8 cellular contexts compared by ENCODE assay signal in genomic region chr10:7756360-7756992, GRCh38. TPM values are rescaled to one million over a fixed set of nuclear protein-coding genes. Genes with fewer than 3 reads are reported as not detected.
DNase-seq lines count a peak whose midpoint lies in the region; ATAC-seq and TF ChIP-seq lines count a peak whose summit lies in the region.

No MANE protein-coding gene starts in this region.

- H2BK5ac ChIP-seq in mesenchymal stem cell (ENCODE audit: low read depth, low read length, poor library complexity, severe bottlenecking) = no peak overlapping the region

- no peak overlapping the region for H3K4ac ChIP-seq in mesenchymal stem cell (ENCODE audit: low read depth in 1 of 2, low read length in 2 of 2)

- H3K14ac ChIP-seq in mesenchymal stem cell (ENCODE audit: low read length in 2 of 2) = no peak overlapping the region

- H3K36me3 Mint-ChIP-seq in stimulated activated memory B cell treated with anti-CD40 and anti-IgM and Interleukin-4, amounts not matched to agents 10 μg/mL and 1 μg/mL and 100 μg/mL, for 72 hours = peaks cover 65% of the 10 kb centered on the region
- peaks cover 84 to 95% of the 10 kb centered on the region in 2 donors for H3K36me3 Mint-ChIP-seq in CD14-positive monocyte

- H3K4me1 ChIP-seq in right cardiac atrium (ENCODE audit: control insufficient read depth, insufficient read depth, low read length) = no peaks in the 10 kb centered on the region
- no peaks in the 10 kb centered on the region for H3K4me1 ChIP-seq in mesenchymal stem cell (ENCODE audit: control insufficient read depth, insufficient read depth, low read depth, low read length)

- no peak overlapping the region for H3K9ac ChIP-seq in mesenchymal stem cell (ENCODE audit: low read length)

- H2AK5ac ChIP-seq in mesenchymal stem cell (ENCODE audit: low read length, severe bottlenecking) = no peak overlapping the region

- TF ChIP-seq CTCF in brain microvascular endothelial cell (IDR thresholded peaks at IDR 0.05; ENCODE audit: low read depth, low read length, missing control alignments) = peak; percentile 81
- no peak for TF ChIP-seq CTCF in CD14-positive monocyte (IDR thresholded peaks at IDR 0.05)

- DNase-seq in Right ventricle myocardium inferior (ENCODE audit: missing footprints) (no peak), right cardiac atrium (no peak), NCI-H2029 (lab: John Stamatoyannopoulos, UW) (peak; percentile 39), brain microvascular endothelial cell (peak; percentile 11), mesenchymal stem cell (peak; percentile 18), CD14-positive monocyte (ENCODE audit: low spot score) (no peak)

- no peaks in the 10 kb centered on the region for H3K9me3 Mint-ChIP-seq in stimulated activated memory B cell treated with anti-CD40 and anti-IgM and Interleukin-4, amounts not matched to agents 10 μg/mL and 1 μg/mL and 100 μg/mL, for 72 hours
- no peaks in the 10 kb centered on the region for H3K9me3 Mint-ChIP-seq in CD14-positive monocyte

- H3K9me3 ChIP-seq in right cardiac atrium (ENCODE audit: control insufficient read depth, low read length) (no peaks in the 10 kb centered on the region), mesenchymal stem cell (ENCODE audit: control insufficient read depth, low read length) (no peaks in the 10 kb centered on the region)

- H3K4me3 ChIP-seq in right cardiac atrium (ENCODE audit: low read length) (no peak overlapping the region), brain microvascular endothelial cell (ENCODE audit: low read depth, low read length) (no peak overlapping the region), mesenchymal stem cell (ENCODE audit: insufficient read depth in 1 of 2, low read depth in 1 of 2, low read length in 2 of 2) (no peak overlapping the region)

- intact Hi-C loops in Right ventricle myocardium inferior (cut with DNase I) (no loop called here), right cardiac atrium (cut with DNase I) (no loop called here), CD14-positive monocyte (cut with micrococcal nuclease) (no loop called here)

- ATAC-seq in Right ventricle myocardium inferior (peak; percentile 34), right cardiac atrium (no peak), GM19395 (IDR thresholded peaks at IDR 0.05; ENCODE audit: unreplicated experiment) (no peak)
- ATAC-seq in stimulated activated memory B cell treated with anti-CD40 and anti-IgM and Interleukin-4, amounts not matched to agents 10 μg/mL and 1 μg/mL and 100 μg/mL, for 72 hours = no peak

- H2BK15ac ChIP-seq in mesenchymal stem cell (ENCODE audit: low read depth, poor library complexity, severe bottlenecking) = no peak overlapping the region

- H4K91ac ChIP-seq in mesenchymal stem cell (ENCODE audit: low read length) = no peak overlapping the region

- no peak overlapping the region for H2BK12ac ChIP-seq in mesenchymal stem cell (ENCODE audit: low read length in 2 of 2)

- H3K23ac ChIP-seq in mesenchymal stem cell (ENCODE audit: low read length in 2 of 2) = no peak overlapping the region

- H4K8ac ChIP-seq in mesenchymal stem cell (ENCODE audit: low read length) = no peak overlapping the region

- no peak overlapping the region for H3K4me2 ChIP-seq in mesenchymal stem cell (ENCODE audit: low read length, poor library complexity, severe bottlenecking)

- H3K27me3 ChIP-seq in right cardiac atrium (ENCODE audit: control insufficient read depth, insufficient read depth) (no peaks in the 10 kb centered on the region), brain microvascular endothelial cell (replicated peaks) (no peaks in the 10 kb centered on the region), mesenchymal stem cell (ENCODE audit: control insufficient read depth in 1 of 2, insufficient read depth in 1 of 2, low read length in 2 of 2) (no peaks in the 10 kb centered on the region)

- H3K79me1 ChIP-seq in mesenchymal stem cell (replicated peaks; ENCODE audit: low read length, poor library complexity, severe bottlenecking) = peaks cover 6% of the 10 kb centered on the region

- WGBS in right cardiac atrium = 63% methylated on average over 7 of the region's 7 CpGs
- 93% methylated on average over 4 of the region's 7 CpGs for WGBS in mesenchymal stem cell

- H3K36me3 ChIP-seq in brain microvascular endothelial cell (replicated peaks) (peaks cover 64% of the 10 kb centered on the region), mesenchymal stem cell (ENCODE audit: control insufficient read depth in 1 of 2, insufficient read depth in 2 of 2, low read depth in 1 of 2, low read length in 2 of 2) (peaks cover 16 to 91% of the 10 kb centered on the region in 2 experiments)

- no peaks in the 10 kb centered on the region for H3K27me3 Mint-ChIP-seq in stimulated activated memory B cell treated with anti-CD40 and anti-IgM and Interleukin-4, amounts not matched to agents 10 μg/mL and 1 μg/mL and 100 μg/mL, for 72 hours
- no peaks in the 10 kb centered on the region for H3K27me3 Mint-ChIP-seq in CD14-positive monocyte (ENCODE audit: low read depth in 3 of 3)

- H3K27ac Mint-ChIP-seq in stimulated activated memory B cell treated with anti-CD40 and anti-IgM and Interleukin-4, amounts not matched to agents 10 μg/mL and 1 μg/mL and 100 μg/mL, for 72 hours = no peak overlapping the region
- H3K27ac Mint-ChIP-seq in CD14-positive monocyte = no peak overlapping the region

- H2AFZ ChIP-seq in mesenchymal stem cell (ENCODE audit: low read depth, low read length) = no peak overlapping the region

- no peak overlapping the region for H2BK120ac ChIP-seq in mesenchymal stem cell (ENCODE audit: low read depth, low read length)

- H3K4me1 Mint-ChIP-seq in stimulated activated memory B cell treated with anti-CD40 and anti-IgM and Interleukin-4, amounts not matched to agents 10 μg/mL and 1 μg/mL and 100 μg/mL, for 72 hours = no peaks in the 10 kb centered on the region
- H3K4me1 Mint-ChIP-seq in CD14-positive monocyte = no peaks in the 10 kb centered on the region

- in situ Hi-C loops in brain microvascular endothelial cell (cut with HindIII; ENCODE audit: low pct_ligation_motif_present, low sequenced_read_pairs) = no loop called here

- H3K18ac ChIP-seq in mesenchymal stem cell (ENCODE audit: low read depth in 1 of 2, low read length in 2 of 2) = no peak overlapping the region

- H3K4me3 Mint-ChIP-seq in stimulated activated memory B cell treated with anti-CD40 and anti-IgM and Interleukin-4, amounts not matched to agents 10 μg/mL and 1 μg/mL and 100 μg/mL, for 72 hours = no peak overlapping the region
- no peak overlapping the region for H3K4me3 Mint-ChIP-seq in CD14-positive monocyte

- H3K27ac ChIP-seq in right cardiac atrium (ENCODE audit: low read length) = no peak overlapping the region
- no peak overlapping the region for H3K27ac ChIP-seq in brain microvascular endothelial cell
- no peak overlapping the region for H3K27ac ChIP-seq in mesenchymal stem cell (ENCODE audit: low read length, poor library complexity, severe bottlenecking)

RNA-seq across cellular contexts. Expression of gene KIN, which starts 31.3 kb away (rescaled TPM):
- 7.5 TPM for total RNA-seq in Right ventricle myocardium inferior
- total RNA-seq in right cardiac atrium = 1 to 10 TPM; 7.9 to 9.9 (median 8.8) TPM
- 7.1 TPM for polyA plus RNA-seq in right cardiac atrium
- polyA plus RNA-seq in mesenchymal stem cell (2013, experiment 1 of 2) = 14.8 TPM
- polyA plus RNA-seq in mesenchymal stem cell (2013, experiment 2 of 2) = 15.7 TPM
- 1 to 10 TPM; 3.0 to 3.1 TPM for polyA plus RNA-seq in CD14-positive monocyte

RNA-seq across cellular contexts. Expression of gene ATP5F1C, which starts 31.5 kb away (rescaled TPM):
- 804 TPM for total RNA-seq in Right ventricle myocardium inferior
- total RNA-seq in right cardiac atrium = 100 to 1,000 TPM; 457 to 558 (median 512) TPM
- polyA plus RNA-seq in right cardiac atrium = 1,079 TPM
- 375 TPM for polyA plus RNA-seq in mesenchymal stem cell (2013, experiment 1 of 2)
- 397 TPM for polyA plus RNA-seq in mesenchymal stem cell (2013, experiment 2 of 2)
- 100 to 1,000 TPM; 437 to 455 TPM for polyA plus RNA-seq in CD14-positive monocyte

RNA-seq across cellular contexts. Expression of gene ITIH2, which starts 53.4 kb away (rescaled TPM):
- total RNA-seq in Right ventricle myocardium inferior (not detected), right cardiac atrium (not detected)
- polyA plus RNA-seq in right cardiac atrium (not detected), CD14-positive monocyte (not detected)
- polyA plus RNA-seq in mesenchymal stem cell (2013, experiment 1 of 2) = not detected
- not detected for polyA plus RNA-seq in mesenchymal stem cell (2013, experiment 2 of 2)

Comparison
In these comparisons a context has a peak if more than half of its experiments do, and no peak if none do; other contexts are left out.
1. DNase-seq: peak in NCI-H2029 (single experiment), brain microvascular endothelial cell (single experiment) and mesenchymal stem cell (single experiment); none in Right ventricle myocardium inferior (single experiment), right cardiac atrium (0 of 3) and CD14-positive monocyte (single experiment).